ENCODE assay signal across 12 cellular contexts in the genomic region with DNA sequence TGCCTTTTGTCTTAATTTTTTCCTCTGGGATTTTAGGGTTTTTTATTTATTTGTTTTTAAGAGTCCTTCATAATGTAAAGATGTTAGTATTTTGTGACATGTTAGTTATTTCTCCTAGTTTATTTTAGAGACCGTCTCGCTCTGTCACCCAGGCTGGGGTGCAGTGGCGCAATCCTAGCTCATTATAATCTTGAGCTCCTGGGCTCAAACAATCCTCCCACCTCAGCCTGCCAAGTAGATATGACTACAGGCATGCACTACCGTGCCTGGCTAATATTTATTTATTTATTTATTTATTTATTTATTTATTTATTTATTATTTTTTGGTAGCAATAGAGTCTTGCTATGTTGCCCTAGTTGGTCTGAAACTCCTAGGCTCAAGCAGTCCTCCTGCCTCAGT. TPM values are rescaled to one million over a fixed set of nuclear protein-coding genes. Genes with fewer than 3 reads are reported as not detected.
DNase-seq lines count a peak whose midpoint lies in the region; ATAC-seq, FAIRE-seq and TF ChIP-seq lines count a peak whose summit lies in the region.
"Had no signal": no experiment of that assay in that cellular context is flagged by ENCODE, and none has a peak within 500 bp of the region (broad histone marks: within the 10 kb centered on the region; RNA-seq: fewer than 3 reads in every experiment).

No MANE protein-coding gene starts in this region.

- intact Hi-C loops in left cardiac atrium (cut with DNase I) = no loop called here

- POLR2A ChIA-PET in activated CD4-positive, alpha-beta T cell treated with anti-CD3 and anti-CD28 coated beads, Interleukin-2, amount 10 ng/mL, durations not matched to agents 7 days and 5 days (lab: Charles Lee) = no interaction called here

- FAIRE-seq in GM12891 (lab: Jason Lieb, UNC) = no peak
- FAIRE-seq: RCC 7860 had no signal

- H3K4me1 Mint-ChIP-seq in activated CD4-positive, alpha-beta T cell treated with anti-CD3 and anti-CD28 coated beads, Interleukin-2, amount 10 ng/mL, durations not matched to agents 7 days and 5 days = peaks cover 59% of the 10 kb centered on the region
- peaks cover 47% of the 10 kb centered on the region for H3K4me1 Mint-ChIP-seq in stimulated activated memory B cell treated with anti-CD40 and anti-IgM and Interleukin-4, amounts not matched to agents 10 μg/mL and 1 μg/mL and 100 μg/mL, for 72 hours

- H3K36me3 Mint-ChIP-seq in activated CD4-positive, alpha-beta T cell treated with anti-CD3 and anti-CD28 coated beads, Interleukin-2, amount 10 ng/mL, durations not matched to agents 7 days and 5 days (ENCODE audit: low read depth) = peaks cover 2% of the 10 kb centered on the region
- H3K36me3 Mint-ChIP-seq in stimulated activated memory B cell treated with anti-CD40 and anti-IgM and Interleukin-4, amounts not matched to agents 10 μg/mL and 1 μg/mL and 100 μg/mL, for 72 hours = no peaks in the 10 kb centered on the region
- H3K36me3 Mint-ChIP-seq: WTC11 had no signal

- no peaks in the 10 kb centered on the region for H3K27me3 Mint-ChIP-seq in activated CD4-positive, alpha-beta T cell treated with anti-CD3 and anti-CD28 coated beads, Interleukin-2, amount 10 ng/mL, durations not matched to agents 7 days and 5 days
- H3K27me3 Mint-ChIP-seq in stimulated activated memory B cell treated with anti-CD40 and anti-IgM and Interleukin-4, amounts not matched to agents 10 μg/mL and 1 μg/mL and 100 μg/mL, for 72 hours = no peaks in the 10 kb centered on the region

- TF ChIP-seq CTCF in VCaP (conservative IDR thresholded peaks at IDR 0.05) = no peak

- peak in 1 of 2 donors; percentile 39 for ATAC-seq in left cardiac atrium
- ATAC-seq in stimulated activated memory B cell treated with anti-CD40 and anti-IgM and Interleukin-4, amounts not matched to agents 10 μg/mL and 1 μg/mL and 100 μg/mL, for 72 hours = no peak
- ATAC-seq: WTC11 had no signal

- CTCF ChIA-PET in activated CD4-positive, alpha-beta T cell treated with anti-CD3 and anti-CD28 coated beads, Interleukin-2, amount 10 ng/mL, durations not matched to agents 7 days and 5 days (lab: Charles Lee) = interaction anchor here (0.5 to 1.4 kb wide), 2 partner anchors 8 to 225 kb away, joined by 3 to 5 read pairs; no protein-coding TSS in a partner anchor

- H3K9me3 Mint-ChIP-seq in activated CD4-positive, alpha-beta T cell treated with anti-CD3 and anti-CD28 coated beads, Interleukin-2, amount 10 ng/mL, durations not matched to agents 7 days and 5 days = no peaks in the 10 kb centered on the region
- H3K9me3 Mint-ChIP-seq in stimulated activated memory B cell treated with anti-CD40 and anti-IgM and Interleukin-4, amounts not matched to agents 10 μg/mL and 1 μg/mL and 100 μg/mL, for 72 hours = no peaks in the 10 kb centered on the region
- H3K9me3 Mint-ChIP-seq: WTC11 had no signal

- no peak for DNase-seq in activated CD4-positive, alpha-beta T cell treated with anti-CD3 and anti-CD28 coated beads, Interleukin-2, amount 10 ng/mL, durations not matched to agents 7 days and 5 days
- no peak for DNase-seq in activated CD4-positive, alpha-beta T cell treated with anti-CD3 and anti-CD28 coated beads, Interleukin-2, amount 50 U/mL, for 48 hours
- DNase-seq in left cardiac atrium (peak; percentile 48), A172 (ENCODE audit: low spot score) (no peak), GM12891 (ENCODE audit: insufficient read length, low spot score) (no peak)
- DNase-seq in effector CD4-positive, alpha-beta T cell = no peak
- DNase-seq: amygdala, GM23248 had no signal

- peak overlapping the region; percentile 9 for H3K4me3 Mint-ChIP-seq in activated CD4-positive, alpha-beta T cell treated with anti-CD3 and anti-CD28 coated beads, Interleukin-2, amount 10 ng/mL, durations not matched to agents 7 days and 5 days
- H3K4me3 Mint-ChIP-seq in stimulated activated memory B cell treated with anti-CD40 and anti-IgM and Interleukin-4, amounts not matched to agents 10 μg/mL and 1 μg/mL and 100 μg/mL, for 72 hours = peak overlapping the region; percentile 39
- H3K4me3 Mint-ChIP-seq: WTC11 had no signal

- peak overlapping the region; percentile 81 for H3K27ac Mint-ChIP-seq in activated CD4-positive, alpha-beta T cell treated with anti-CD3 and anti-CD28 coated beads, Interleukin-2, amount 10 ng/mL, durations not matched to agents 7 days and 5 days
- peak overlapping the region; percentile 76 for H3K27ac Mint-ChIP-seq in stimulated activated memory B cell treated with anti-CD40 and anti-IgM and Interleukin-4, amounts not matched to agents 10 μg/mL and 1 μg/mL and 100 μg/mL, for 72 hours
- H3K27ac Mint-ChIP-seq: WTC11 had no signal

- H3K27ac ChIP-seq in VCaP = peak overlapping the region; percentile 69

- no peak for TF ChIP-seq POLR2A in GM12891 (IDR thresholded peaks at IDR 0.05; ENCODE audit: low read depth, low read length)

TF ChIP-seq in GM12891, 5 proteins besides CTCF, POLR2A, EP300 and RAD21:
- TF ChIP-seq SPI1 (IDR thresholded peaks at IDR 0.05; ENCODE audit: low read depth, low read length) = no peak
- no peak for TF ChIP-seq POU2F2 (IDR thresholded peaks at IDR 0.05; ENCODE audit: low read depth, low read length)
- no peak for TF ChIP-seq TAF1 (IDR thresholded peaks at IDR 0.05; ENCODE audit: low read depth, low read length)
- no peak for TF ChIP-seq PAX5 (IDR thresholded peaks at IDR 0.05; ENCODE audit: insufficient read depth, low read length, severe bottlenecking)
- TF ChIP-seq POLR2AphosphoS5 (IDR thresholded peaks at IDR 0.05; ENCODE audit: low read depth, low read length) = no peak

RNA-seq across cellular contexts. Expression of gene ARHGAP17, which starts 37.4 kb away (rescaled TPM):
- 10 to 100 TPM; 72.4 to 73.2 TPM for total RNA-seq in activated CD4-positive, alpha-beta T cell treated with anti-CD3 and anti-CD28 coated beads, Interleukin-2, amount 10 ng/mL, durations not matched to agents 7 days and 5 days
- total RNA-seq in left cardiac atrium = 10 to 100 TPM; 49.7 to 50.9 TPM
- total RNA-seq in A172 (2014; rRNA removed; shearing (Covaris generic)) = 51.9 and 58.7 TPM in 2 replicates
- 87.2 TPM for polyA plus RNA-seq in GM12891 (2012; ENCODE audit: low read depth, missing spikeins)

RNA-seq across cellular contexts. Expression of gene LCMT1, which starts 59.0 kb away (rescaled TPM):
- total RNA-seq in activated CD4-positive, alpha-beta T cell treated with anti-CD3 and anti-CD28 coated beads, Interleukin-2, amount 10 ng/mL, durations not matched to agents 7 days and 5 days = 10 to 100 TPM; 38.1 to 40.0 TPM
- total RNA-seq in left cardiac atrium = 10 to 100 TPM; 30.4 to 39.2 TPM
- 58.6 and 61.4 TPM in 2 replicates for total RNA-seq in A172 (2014; rRNA removed; shearing (Covaris generic))
- polyA plus RNA-seq in GM12891 (2012; ENCODE audit: low read depth, missing spikeins) = 32.3 TPM
